23 cellular contexts compared by ENCODE assay signal in genomic region chr16:450385-450784, GRCh38. TPM values are rescaled to one million over a fixed set of nuclear protein-coding genes. Genes with fewer than 3 reads are reported as not detected.
DNase-seq lines count a peak whose midpoint lies in the region; ATAC-seq, FAIRE-seq and TF ChIP-seq lines count a peak whose summit lies in the region.
"Had no signal": no experiment of that assay in that cellular context is flagged by ENCODE, and none has a peak within 500 bp of the region (broad histone marks: within the 10 kb centered on the region; RNA-seq: fewer than 3 reads in every experiment).

No MANE protein-coding gene starts in this region.

- no peaks in the 10 kb centered on the region for H3K9me3 ChIP-seq in SK-N-MC (ENCODE audit: low read depth, low read length)
- H3K9me3 ChIP-seq: esophagus squamous epithelium, right lobe of liver, suprapubic skin had no signal

- no peaks in the 10 kb centered on the region for H3K27me3 Mint-ChIP-seq in mesothelial cell of epicardium (ENCODE audit: low read depth)
- no peaks in the 10 kb centered on the region for H3K27me3 Mint-ChIP-seq in activated CD8-positive, alpha-beta memory T cell treated with anti-CD3 and anti-CD28 coated beads, Interleukin-2, amount 10 ng/mL, durations not matched to agents 7 days and 5 days
- H3K27me3 Mint-ChIP-seq: activated naive CD4-positive, alpha-beta T cell treated with anti-CD3 and anti-CD28 coated beads, Interleukin-2, amount 10 ng/mL, durations not matched to agents 7 days and 5 days; naive thymus-derived CD8-positive, alpha-beta T cell had no signal

- no peaks in the 10 kb centered on the region for H3K36me3 ChIP-seq in SK-N-MC (ENCODE audit: insufficient read depth, low read length)
- H3K36me3 ChIP-seq: esophagus squamous epithelium, right lobe of liver, suprapubic skin had no signal

- no peak for TF ChIP-seq CTCF in C4-2B (conservative IDR thresholded peaks at IDR 0.05)
- TF ChIP-seq CTCF in mesothelial cell of epicardium (IDR thresholded peaks at IDR 0.05; ENCODE audit: unreplicated experiment): no peak

- no peak for FAIRE-seq in GM19239 (lab: Jason Lieb, UNC)

- DNase-seq in GM19239 (ENCODE audit: insufficient read length, low spot score): peak; percentile 56
- no peak for DNase-seq in SK-N-MC (ENCODE audit: low read depth, low spot score)
- no peak for DNase-seq in mesothelial cell of epicardium (ENCODE audit: low spot score in 2 of 2, unreplicated experiment in 2 of 2)
- DNase-seq in activated CD8-positive, alpha-beta memory T cell treated with anti-CD3 and anti-CD28 coated beads, Interleukin-2, amount 10 ng/mL, durations not matched to agents 7 days and 5 days: no peak
- DNase-seq in GF-D8 (lab: John Stamatoyannopoulos, UW): no peak
- no peak for DNase-seq in HK-2 (ENCODE audit: unreplicated experiment)
- DNase-seq: activated CD4-positive, alpha-beta T cell treated with anti-CD3 and anti-CD28 coated beads for 1 hour; activated CD8-positive, alpha-beta memory T cell treated with anti-CD3 and anti-CD28 coated beads for 24 hours; activated naive CD4-positive, alpha-beta T cell treated with anti-CD3 and anti-CD28 coated beads, Interleukin-2, amount 10 ng/mL, durations not matched to agents 7 days and 5 days; activated T-cell treated with anti-CD3 and anti-CD28 coated beads, Interleukin-2, amount 50 U/mL, for 72 hours; effector CD8-positive, alpha-beta T cell; esophagus squamous epithelium; GM23248; mesendoderm; naive thymus-derived CD8-positive, alpha-beta T cell; NCI-H446; right lobe of liver; RPMI8226; stimulated activated CD4-positive, alpha-beta T cell treated with anti-CD3 and anti-CD28 coated beads, Interleukin-15, amount 100 ng/mL, for 24 hours had no signal

- H3K4me3 Mint-ChIP-seq in mesothelial cell of epicardium: no peak overlapping the region
- H3K4me3 Mint-ChIP-seq in activated CD8-positive, alpha-beta memory T cell treated with anti-CD3 and anti-CD28 coated beads, Interleukin-2, amount 10 ng/mL, durations not matched to agents 7 days and 5 days: no peak overlapping the region
- H3K4me3 Mint-ChIP-seq: activated naive CD4-positive, alpha-beta T cell treated with anti-CD3 and anti-CD28 coated beads, Interleukin-2, amount 10 ng/mL, durations not matched to agents 7 days and 5 days; activated T-cell treated with anti-CD3 and anti-CD28 coated beads, Interleukin-2, amount 50 U/mL, for 72 hours; naive thymus-derived CD8-positive, alpha-beta T cell had no signal

- H3K36me3 Mint-ChIP-seq in mesothelial cell of epicardium: no peaks in the 10 kb centered on the region
- H3K36me3 Mint-ChIP-seq in activated CD8-positive, alpha-beta memory T cell treated with anti-CD3 and anti-CD28 coated beads, Interleukin-2, amount 10 ng/mL, durations not matched to agents 7 days and 5 days: no peaks in the 10 kb centered on the region
- H3K36me3 Mint-ChIP-seq: activated naive CD4-positive, alpha-beta T cell treated with anti-CD3 and anti-CD28 coated beads, Interleukin-2, amount 10 ng/mL, durations not matched to agents 7 days and 5 days; naive thymus-derived CD8-positive, alpha-beta T cell had no signal

- H3K9ac ChIP-seq in SK-N-MC (ENCODE audit: insufficient read length): no peak overlapping the region
- H3K9ac ChIP-seq: GM23248, parathyroid adenoma had no signal

- H3K4me1 Mint-ChIP-seq in mesothelial cell of epicardium: peaks cover 8% of the 10 kb centered on the region
- H3K4me1 Mint-ChIP-seq in activated CD8-positive, alpha-beta memory T cell treated with anti-CD3 and anti-CD28 coated beads, Interleukin-2, amount 10 ng/mL, durations not matched to agents 7 days and 5 days: peaks cover 6% of the 10 kb centered on the region

- H3K27ac Mint-ChIP-seq in mesothelial cell of epicardium: peak overlapping the region; percentile 67
- no peak overlapping the region for H3K27ac Mint-ChIP-seq in activated CD8-positive, alpha-beta memory T cell treated with anti-CD3 and anti-CD28 coated beads, Interleukin-2, amount 10 ng/mL, durations not matched to agents 7 days and 5 days
- H3K27ac Mint-ChIP-seq: activated naive CD4-positive, alpha-beta T cell treated with anti-CD3 and anti-CD28 coated beads, Interleukin-2, amount 10 ng/mL, durations not matched to agents 7 days and 5 days; activated T-cell treated with anti-CD3 and anti-CD28 coated beads, Interleukin-2, amount 50 U/mL, for 72 hours had no signal

- H3K27ac ChIP-seq in C4-2B: peak overlapping the region; percentile 0; the same call in 1 of the 2 replicates
- peak overlapping the region; percentile 67; the same call in 1 of the 2 replicates for H3K27ac ChIP-seq in SK-N-MC
- H3K27ac ChIP-seq: esophagus squamous epithelium, GM23248, parathyroid adenoma, right lobe of liver, suprapubic skin had no signal

- ATAC-seq in HG03175 (IDR thresholded peaks at IDR 0.05; ENCODE audit: unreplicated experiment): no peak
- ATAC-seq in activated CD8-positive, alpha-beta memory T cell treated with anti-CD3 and anti-CD28 coated beads, Interleukin-2, amount 10 ng/mL, durations not matched to agents 7 days and 5 days: no peak
- ATAC-seq: activated T-cell treated with anti-CD3 and anti-CD28 coated beads, Interleukin-2, amount 50 U/mL, for 72 hours; naive thymus-derived CD8-positive, alpha-beta T cell had no signal

- no peaks in the 10 kb centered on the region for H3K9me3 Mint-ChIP-seq in mesothelial cell of epicardium
- no peaks in the 10 kb centered on the region for H3K9me3 Mint-ChIP-seq in activated CD8-positive, alpha-beta memory T cell treated with anti-CD3 and anti-CD28 coated beads, Interleukin-2, amount 10 ng/mL, durations not matched to agents 7 days and 5 days (ENCODE audit: low read depth)
- H3K9me3 Mint-ChIP-seq: activated naive CD4-positive, alpha-beta T cell treated with anti-CD3 and anti-CD28 coated beads, Interleukin-2, amount 10 ng/mL, durations not matched to agents 7 days and 5 days; activated T-cell treated with anti-CD3 and anti-CD28 coated beads, Interleukin-2, amount 50 U/mL, for 72 hours; naive thymus-derived CD8-positive, alpha-beta T cell had no signal

- H3K4me3 ChIP-seq in SK-N-MC: peak overlapping the region; percentile 33; the same call in 1 of the 2 replicates
- H3K4me3 ChIP-seq: esophagus squamous epithelium, GM23248, right lobe of liver, suprapubic skin had no signal

- CTCF ChIA-PET in activated CD8-positive, alpha-beta memory T cell treated with anti-CD3 and anti-CD28 coated beads, Interleukin-2, amount 10 ng/mL, durations not matched to agents 7 days and 5 days (lab: Charles Lee): no interaction called here

RNA-seq across cellular contexts. Expression of gene RAB11FIP3, which starts 24.9 kb away (rescaled TPM):
- total RNA-seq in mesothelial cell of epicardium: 53.9 to 68.8 TPM (median 59.7 TPM) in 3 replicates
- 10 to 100 TPM; 25.9 to 32.1 TPM for total RNA-seq in activated CD8-positive, alpha-beta memory T cell treated with anti-CD3 and anti-CD28 coated beads, Interleukin-2, amount 10 ng/mL, durations not matched to agents 7 days and 5 days

RNA-seq across cellular contexts. Expression of gene DECR2, which starts 48.7 kb away (rescaled TPM):
- total RNA-seq in mesothelial cell of epicardium: 29.3 to 35.4 TPM (median 31.2 TPM) in 3 replicates
- total RNA-seq in activated CD8-positive, alpha-beta memory T cell treated with anti-CD3 and anti-CD28 coated beads, Interleukin-2, amount 10 ng/mL, durations not matched to agents 7 days and 5 days: 1 to 10 TPM; 5.9 to 6.3 TPM

RNA-seq across cellular contexts. Expression of gene NME4, which starts 53.4 kb away (rescaled TPM):
- 252 to 258 TPM (median 253 TPM) in 3 replicates for total RNA-seq in mesothelial cell of epicardium
- 1 to 10 TPM; 6.7 to 7.0 TPM for total RNA-seq in activated CD8-positive, alpha-beta memory T cell treated with anti-CD3 and anti-CD28 coated beads, Interleukin-2, amount 10 ng/mL, durations not matched to agents 7 days and 5 days

Comparison
In these comparisons a context has a peak if more than half of its experiments do, and no peak if none do; other contexts are left out.
1. RNA of gene NME4, which starts 53.4 kb away (total RNA-seq): 252 to 258 TPM in mesothelial cell of epicardium; 6.7 to 7.0 TPM in activated CD8-positive, alpha-beta memory T cell treated with anti-CD3 and anti-CD28 coated beads, Interleukin-2, amount 10 ng/mL, durations not matched to agents 7 days and 5 days; every median in the first group is over 10 times any median in the second.